Comparison of ENCODE assay signal across 1 cellular context in genomic region chr17:78147315-78147998, GRCh38.
TF ChIP-seq lines count a peak whose summit lies in the region.

No MANE protein-coding gene starts in this region.

TF ChIP-seq in GM23338, 12 proteins besides CTCF, POLR2A, EP300 and RAD21 (continued from another document):
- TF ChIP-seq ZNF462 (CRISPR knock-in tag; IDR thresholded peaks at IDR 0.05) (no peak), STAT1 (IDR thresholded peaks at IDR 0.05; ENCODE audit: unreplicated experiment) (no peak), ZNF331 (CRISPR knock-in tag; IDR thresholded peaks at IDR 0.05; ENCODE audit: low read depth) (no peak), ETS1 (IDR thresholded peaks at IDR 0.05) (no peak), JUNB (IDR thresholded peaks at IDR 0.05; ENCODE audit: unreplicated experiment) (no peak), EZH2 (IDR thresholded peaks at IDR 0.05; ENCODE audit: low read depth, unreplicated experiment) (no peak)
